In the genomic region with DNA sequence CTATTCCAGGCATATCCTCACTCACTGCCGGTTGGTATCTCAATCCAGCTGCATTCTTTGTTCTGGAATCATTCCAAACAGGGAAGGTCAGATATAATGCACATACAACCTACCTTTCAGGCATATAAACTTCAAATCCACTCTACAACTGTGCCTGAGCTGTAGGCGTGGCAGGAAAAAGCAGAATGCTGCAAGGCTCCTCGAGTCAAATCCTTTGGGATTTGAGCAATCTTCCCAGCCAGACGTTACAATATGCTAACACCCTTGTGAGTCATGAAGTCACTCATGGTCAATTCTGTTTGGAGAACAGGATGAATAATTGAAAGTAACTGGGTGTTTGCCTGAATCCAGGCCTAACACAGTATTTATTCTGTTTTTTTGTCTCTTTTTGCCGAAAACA, we compare ENCODE assay signal across 10 cellular contexts.
DNase-seq lines count a peak whose midpoint lies in the region; ATAC-seq and TF ChIP-seq lines count a peak whose summit lies in the region.
"Had no signal": no experiment of that assay in that cellular context is flagged by ENCODE, and none has a peak within 500 bp of the region (broad histone marks: within the 10 kb centered on the region; RNA-seq: fewer than 3 reads in every experiment).

No MANE protein-coding gene starts in this region.

- H3K4me3 ChIP-seq in fibroblast of pulmonary artery (replicated peaks; ENCODE audit: low read depth, low read length) (no peak overlapping the region), skeletal muscle cell (ENCODE audit: low read depth, low read length) (no peak overlapping the region)

- H3K27ac ChIP-seq in RWPE1: no peak overlapping the region

- POLR2A ChIA-PET in RWPE1 (lab: Yijun Ruan, JAX; ENCODE audit: low non-redundant PET): interaction anchor here (0.6 kb wide), 1 partner anchor 380 kb away, joined by 3 read pairs; no protein-coding TSS in a partner anchor

- ATAC-seq in HG03457 (IDR thresholded peaks at IDR 0.05; ENCODE audit: unreplicated experiment): no peak
- ATAC-seq in HG03432 (IDR thresholded peaks at IDR 0.05; ENCODE audit: unreplicated experiment): no peak

- DNase-seq in ELF-1 (ENCODE audit: low read depth, low spot score): peak; percentile 32
- DNase-seq in RWPE1 (ENCODE audit: low spot score): peak; percentile 95
- DNase-seq in fibroblast of pulmonary artery (ENCODE audit: low read depth): peak; percentile 97
- DNase-seq in skeletal muscle cell (ENCODE audit: low read depth): peak; percentile 98
- DNase-seq in middle frontal gyrus (ENCODE audit: extremely low spot score, low spot score): no peak
- no peak for DNase-seq in DMS114 treated with DMSO at 0.1 percent for 48 hours (lab: John Stamatoyannopoulos, UW; ENCODE audit: unreplicated experiment)
- DNase-seq: activated effector memory CD4-positive, alpha-beta T cell treated with Interleukin-2 at 50 U/mL for 16 hours; stimulated activated CD8-positive, alpha-beta memory T cell treated with anti-CD3 and anti-CD28 coated beads, Interleukin-4, amount 100 ng/mL, for 48 hours had no signal

- TF ChIP-seq CTCF in RWPE1 (conservative IDR thresholded peaks at IDR 0.05; ENCODE audit: low read depth) (no peak), fibroblast of pulmonary artery (IDR thresholded peaks at IDR 0.05; ENCODE audit: low read length, missing control alignments) (no peak)

- CTCF ChIA-PET in RWPE1 (lab: Yijun Ruan, JAX): interaction anchor here (0.6 kb wide), 1 partner anchor 92 kb away, joined by 4 read pairs; no protein-coding TSS in a partner anchor

Comparison
In these comparisons a context has a peak if more than half of its experiments do, and no peak if none do; other contexts are left out.
1. DNase-seq: peak in ELF-1 (single experiment), RWPE1 (single experiment), fibroblast of pulmonary artery (single experiment) and skeletal muscle cell (single experiment); none in middle frontal gyrus (single experiment) and DMS114 treated with DMSO at 0.1 percent for 48 hours (single experiment).